Comparison of ENCODE assay signal across 1 cellular context in genomic region chr12:122946690-122947271, GRCh38.
TF ChIP-seq lines count a peak whose summit lies in the region.

No MANE protein-coding gene starts in this region.

TF ChIP-seq in SK-N-SH, 30 proteins besides CTCF, POLR2A, EP300 and RAD21 (continued from another document):
- TF ChIP-seq REST (IDR thresholded peaks at IDR 0.05; ENCODE audit: low read depth, low read length), result no peak
- no peak for TF ChIP-seq CHD2 (IDR thresholded peaks at IDR 0.05; ENCODE audit: low read length, partially characterized antibody)
- TF ChIP-seq FOXJ3 (CRISPR knock-in tag; IDR thresholded peaks at IDR 0.05), result no peak
- TF ChIP-seq YY1 (IDR thresholded peaks at IDR 0.05; ENCODE audit: low read depth), result no peak
- no peak for TF ChIP-seq SMC3 (IDR thresholded peaks at IDR 0.05; ENCODE audit: low read depth, low read length)
- no peak for TF ChIP-seq IRF3 (IDR thresholded peaks at IDR 0.05; ENCODE audit: low read depth, low read length)
- peak; percentile 56; the same call in 1 of the 2 replicates for TF ChIP-seq USF1 (IDR thresholded peaks at IDR 0.05; ENCODE audit: borderline replicate concordance, low read depth)
- peak; percentile 80 for TF ChIP-seq TCF12 (IDR thresholded peaks at IDR 0.05)
- no peak for TF ChIP-seq ELF1 (IDR thresholded peaks at IDR 0.05)
- TF ChIP-seq EZH2phosphoT487 (IDR thresholded peaks at IDR 0.05; ENCODE audit: borderline replicate concordance, low read depth), result no peak
- peak; percentile 87; the same call in 1 of the 2 replicates for TF ChIP-seq SIN3A (IDR thresholded peaks at IDR 0.05; ENCODE audit: borderline replicate concordance, low read depth, low read length)
- no peak for TF ChIP-seq GABPA (IDR thresholded peaks at IDR 0.05; ENCODE audit: low read depth)
- TF ChIP-seq PBX3 (IDR thresholded peaks at IDR 0.05), result peak; percentile 29; the same call in 1 of the 2 replicates
- TF ChIP-seq RFX5 (IDR thresholded peaks at IDR 0.05; ENCODE audit: low read length), result no peak
- peak; percentile 83 for TF ChIP-seq JUND (IDR thresholded peaks at IDR 0.05)
- peak; percentile 33; the same call in 1 of the 2 replicates for TF ChIP-seq RXRA (IDR thresholded peaks at IDR 0.05; ENCODE audit: borderline replicate concordance, low read depth)
- TF ChIP-seq POLR2AphosphoS5 (IDR thresholded peaks at IDR 0.05; ENCODE audit: low read depth, low read length), result peak; percentile 23; the same call in 1 of the 2 replicates
- no peak for TF ChIP-seq NRF1 (IDR thresholded peaks at IDR 0.05; ENCODE audit: low read depth, low read length)
- TF ChIP-seq TEAD4 (IDR thresholded peaks at IDR 0.05; ENCODE audit: borderline replicate concordance, insufficient read depth), result 0 out of 2 replicates have a peak, but pooled peaks have one; percentile 31
- no peak for TF ChIP-seq USF2 (IDR thresholded peaks at IDR 0.05; ENCODE audit: borderline replicate concordance, low read depth, low read length)
- TF ChIP-seq MXI1 (IDR thresholded peaks at IDR 0.05; ENCODE audit: low read depth, low read length), result no peak
- no peak for TF ChIP-seq FOXM1 (IDR thresholded peaks at IDR 0.05; ENCODE audit: low read depth)
